2 cellular contexts compared by ENCODE assay signal in genomic region chr9:20226345-20226744, GRCh38.
TF ChIP-seq lines count a peak whose summit lies in the region.

No MANE protein-coding gene starts in this region.

TF ChIP-seq in SK-N-SH, 30 proteins besides CTCF, POLR2A, EP300 and RAD21 (continued from another document):
- TF ChIP-seq TEAD4 (IDR thresholded peaks at IDR 0.05; ENCODE audit: borderline replicate concordance, insufficient read depth) (no peak), EZH2phosphoT487 (IDR thresholded peaks at IDR 0.05; ENCODE audit: borderline replicate concordance, low read depth) (no peak), GABPA (IDR thresholded peaks at IDR 0.05; ENCODE audit: low read depth) (no peak), RXRA (IDR thresholded peaks at IDR 0.05; ENCODE audit: borderline replicate concordance, low read depth) (no peak), USF1 (IDR thresholded peaks at IDR 0.05; ENCODE audit: borderline replicate concordance, low read depth) (no peak)
- TF ChIP-seq, protein P1, sequence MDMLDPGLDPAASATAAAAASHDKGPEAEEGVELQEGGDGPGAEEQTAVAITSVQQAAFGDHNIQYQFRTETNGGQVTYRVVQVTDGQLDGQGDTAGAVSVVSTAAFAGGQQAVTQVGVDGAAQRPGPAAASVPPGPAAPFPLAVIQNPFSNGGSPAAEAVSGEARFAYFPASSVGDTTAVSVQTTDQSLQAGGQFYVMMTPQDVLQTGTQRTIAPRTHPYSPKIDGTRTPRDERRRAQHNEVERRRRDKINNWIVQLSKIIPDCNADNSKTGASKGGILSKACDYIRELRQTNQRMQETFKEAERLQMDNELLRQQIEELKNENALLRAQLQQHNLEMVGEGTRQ (IDR thresholded peaks at IDR 0.05; ENCODE audit: borderline replicate concordance, low read depth, low read length): no peak

TF ChIP-seq in SK-N-SH treated with all-trans-retinoic acid at 6 μM for 48 hours, 23 proteins besides CTCF, POLR2A, EP300 and RAD21 (continued from another document):
- TF ChIP-seq ZNF70 (CRISPR knock-in tag; IDR thresholded peaks at IDR 0.05): no peak
- no peak for TF ChIP-seq PPARA (CRISPR knock-in tag; IDR thresholded peaks at IDR 0.05; ENCODE audit: borderline replicate concordance)
- TF ChIP-seq RARB (CRISPR knock-in tag; IDR thresholded peaks at IDR 0.05): no peak
- no peak for TF ChIP-seq CREB5 (CRISPR knock-in tag; IDR thresholded peaks at IDR 0.05; ENCODE audit: low read depth)
- TF ChIP-seq ZNF8 (CRISPR knock-in tag; IDR thresholded peaks at IDR 0.05): no peak
- no peak for TF ChIP-seq SNAI2 (CRISPR knock-in tag; IDR thresholded peaks at IDR 0.05)
- TF ChIP-seq TCF4 (CRISPR knock-in tag; IDR thresholded peaks at IDR 0.05; ENCODE audit: borderline replicate concordance): no peak
- TF ChIP-seq ISL1 (CRISPR knock-in tag; IDR thresholded peaks at IDR 0.05): no peak
- no peak for TF ChIP-seq CSDC2 (CRISPR knock-in tag; IDR thresholded peaks at IDR 0.05)
- TF ChIP-seq ZNF565 (CRISPR knock-in tag; conservative IDR thresholded peaks at IDR 0.05; ENCODE audit: low read depth): no peak
- TF ChIP-seq GLIS3 (CRISPR knock-in tag; IDR thresholded peaks at IDR 0.05): no peak
- TF ChIP-seq, protein P2, sequence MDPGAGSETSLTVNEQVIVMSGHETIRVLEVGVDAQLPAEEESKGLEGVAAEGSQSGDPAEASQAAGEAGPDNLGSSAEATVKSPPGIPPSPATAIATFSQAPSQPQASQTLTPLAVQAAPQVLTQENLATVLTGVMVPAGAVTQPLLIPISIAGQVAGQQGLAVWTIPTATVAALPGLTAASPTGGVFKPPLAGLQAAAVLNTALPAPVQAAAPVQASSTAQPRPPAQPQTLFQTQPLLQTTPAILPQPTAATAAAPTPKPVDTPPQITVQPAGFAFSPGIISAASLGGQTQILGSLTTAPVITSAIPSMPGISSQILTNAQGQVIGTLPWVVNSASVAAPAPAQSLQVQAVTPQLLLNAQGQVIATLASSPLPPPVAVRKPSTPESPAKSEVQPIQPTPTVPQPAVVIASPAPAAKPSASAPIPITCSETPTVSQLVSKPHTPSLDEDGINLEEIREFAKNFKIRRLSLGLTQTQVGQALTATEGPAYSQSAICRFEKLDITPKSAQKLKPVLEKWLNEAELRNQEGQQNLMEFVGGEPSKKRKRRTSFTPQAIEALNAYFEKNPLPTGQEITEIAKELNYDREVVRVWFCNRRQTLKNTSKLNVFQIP (CRISPR knock-in tag; IDR thresholded peaks at IDR 0.05; ENCODE audit: borderline replicate concordance, low read depth): no peak
- TF ChIP-seq ESRRG (CRISPR knock-in tag; IDR thresholded peaks at IDR 0.05): no peak
- TF ChIP-seq OSR1 (CRISPR knock-in tag; IDR thresholded peaks at IDR 0.05): no peak
- TF ChIP-seq ZC3H10 (CRISPR knock-in tag; IDR thresholded peaks at IDR 0.05): no peak
